Comparison of ENCODE assay signal across 1 cellular context in genomic region chr18:63311481-63312409, GRCh38.
TF ChIP-seq lines count a peak whose summit lies in the region.

No MANE protein-coding gene starts in this region.

TF ChIP-seq in HepG2, 621 proteins besides CTCF, POLR2A, EP300 and RAD21 (continued from another document):
- no peak for TF ChIP-seq ZNF280D (CRISPR knock-in tag; IDR thresholded peaks at IDR 0.05)
- no peak for TF ChIP-seq KDM5A (IDR thresholded peaks at IDR 0.05; ENCODE audit: borderline replicate concordance, low read length)
- TF ChIP-seq WIZ (CRISPR knock-in tag; IDR thresholded peaks at IDR 0.05), result no peak
- TF ChIP-seq DRAP1 (CRISPR knock-in tag; IDR thresholded peaks at IDR 0.05), result no peak
- TF ChIP-seq SNAPC5 (CRISPR knock-in tag; IDR thresholded peaks at IDR 0.05; ENCODE audit: borderline replicate concordance), result no peak
- TF ChIP-seq ZNF205 (CRISPR knock-in tag; IDR thresholded peaks at IDR 0.05), result no peak
- TF ChIP-seq KLF13 (CRISPR knock-in tag; IDR thresholded peaks at IDR 0.05), result no peak
- TF ChIP-seq FOXO1 (CRISPR knock-in tag; IDR thresholded peaks at IDR 0.05), result no peak
- TF ChIP-seq ZSCAN9 (CRISPR knock-in tag; IDR thresholded peaks at IDR 0.05; ENCODE audit: borderline replicate concordance), result no peak
- TF ChIP-seq ZNF30 (CRISPR knock-in tag; IDR thresholded peaks at IDR 0.05), result no peak
- no peak for TF ChIP-seq MNT (IDR thresholded peaks at IDR 0.05)
- no peak for TF ChIP-seq ZNF597 (CRISPR knock-in tag; IDR thresholded peaks at IDR 0.05)
TF ChIP-seq in HepG2: peak in this region for 0.
